ENCODE assay signal across 11 cellular contexts in genomic region chr19:32642771-32643170, GRCh38. TPM values are rescaled to one million over a fixed set of nuclear protein-coding genes. Genes with fewer than 3 reads are reported as not detected.
DNase-seq lines count a peak whose midpoint lies in the region; ATAC-seq and TF ChIP-seq lines count a peak whose summit lies in the region.
"Had no signal": no experiment of that assay in that cellular context is flagged by ENCODE, and none has a peak within 500 bp of the region (broad histone marks: within the 10 kb centered on the region; RNA-seq: fewer than 3 reads in every experiment).

No MANE protein-coding gene starts in this region.

- ATAC-seq in activated CD4-positive, CD25-positive, alpha-beta regulatory T cell treated with anti-CD3 and anti-CD28 coated beads, Interleukin-2, amount 50 U/mL, for 24 hours = peak; percentile 98 to 99
- ATAC-seq in activated T-cell treated with anti-CD3 and anti-CD28 coated beads, Interleukin-2, amount 50 U/mL, for 72 hours (replicated peaks in 1 of 2) = peak; percentile 95 to 97
- no peak for ATAC-seq in GM21825 (IDR thresholded peaks at IDR 0.05; ENCODE audit: unreplicated experiment)
- no peak for ATAC-seq in GM21367 (IDR thresholded peaks at IDR 0.05; ENCODE audit: unreplicated experiment)
- ATAC-seq: HepG2 had no signal

- TF ChIP-seq CTCF in nephron progenitor cell (IDR thresholded peaks at IDR 0.05) (no peak), type B pancreatic cell (conservative IDR thresholded peaks at IDR 0.05) (no peak)

- peaks cover 7 to 18% of the 10 kb centered on the region in 2 donors for H3K36me3 Mint-ChIP-seq in activated T-cell treated with anti-CD3 and anti-CD28 coated beads, Interleukin-2, amount 50 U/mL, for 72 hours (ENCODE audit: insufficient read depth in 2 of 2)
- peaks cover 67% of the 10 kb centered on the region for H3K36me3 Mint-ChIP-seq in nephron progenitor cell (ENCODE audit: low read depth)
- peaks cover 27% of the 10 kb centered on the region for H3K36me3 Mint-ChIP-seq in type B pancreatic cell

- no peaks in the 10 kb centered on the region for H3K9me3 Mint-ChIP-seq in activated T-cell treated with anti-CD3 and anti-CD28 coated beads, Interleukin-2, amount 50 U/mL, for 72 hours
- H3K9me3 Mint-ChIP-seq in nephron progenitor cell (no peaks in the 10 kb centered on the region), type B pancreatic cell (no peaks in the 10 kb centered on the region)

- peak overlapping the region; percentile 8 for H3K27ac Mint-ChIP-seq in activated T-cell treated with anti-CD3 and anti-CD28 coated beads, Interleukin-2, amount 50 U/mL, for 72 hours
- H3K27ac Mint-ChIP-seq in nephron progenitor cell (peak overlapping the region; percentile 21), type B pancreatic cell (no peak overlapping the region)

- no peaks in the 10 kb centered on the region for H3K27me3 Mint-ChIP-seq in activated T-cell treated with anti-CD3 and anti-CD28 coated beads, Interleukin-2, amount 50 U/mL, for 72 hours (ENCODE audit: low read depth)
- peaks cover 3% of the 10 kb centered on the region for H3K27me3 Mint-ChIP-seq in nephron progenitor cell (ENCODE audit: low read depth, poor library complexity)
- H3K27me3 Mint-ChIP-seq in type B pancreatic cell = no peaks in the 10 kb centered on the region

- peaks cover 43% of the 10 kb centered on the region for H3K4me1 Mint-ChIP-seq in activated T-cell treated with anti-CD3 and anti-CD28 coated beads, Interleukin-2, amount 50 U/mL, for 72 hours (ENCODE audit: low read depth)
- H3K4me1 Mint-ChIP-seq in nephron progenitor cell = peaks cover 9% of the 10 kb centered on the region
- H3K4me1 Mint-ChIP-seq in type B pancreatic cell (ENCODE audit: unreplicated experiment) = no peaks in the 10 kb centered on the region

- peak; percentile 76 to 85 for DNase-seq in activated T-cell treated with anti-CD3 and anti-CD28 coated beads, Interleukin-2, amount 50 U/mL, for 72 hours
- DNase-seq in nephron progenitor cell (no peak), type B pancreatic cell (ENCODE audit: extremely low spot score, unreplicated experiment) (no peak), amygdala (lab: John Stamatoyannopoulos, UW) (no peak)
- DNase-seq in stimulated activated CD8-positive, alpha-beta memory T cell treated with anti-CD3 and anti-CD28 coated beads, Interleukin-7, amount 100 ng/mL, for 1 hour (ENCODE audit: low read depth in 2 of 2) = peak; percentile 5 to 38
- DNase-seq: amniotic stem cell, NCI-H2227 treated with DMSO at 0.1 percent for 48 hours had no signal

- H3K4me3 Mint-ChIP-seq in activated T-cell treated with anti-CD3 and anti-CD28 coated beads, Interleukin-2, amount 50 U/mL, for 72 hours = peak overlapping the region; percentile 29 to 56
- no peak overlapping the region for H3K4me3 Mint-ChIP-seq in nephron progenitor cell
- H3K4me3 Mint-ChIP-seq in type B pancreatic cell = no peak overlapping the region

RNA-seq across cellular contexts. Expression of gene ANKRD27, which starts 32.2 kb away (rescaled TPM):
- total RNA-seq in activated T-cell treated with anti-CD3 and anti-CD28 coated beads, Interleukin-2, amount 50 U/mL, for 72 hours = 10 to 100 TPM; 34.5 to 43.3 TPM
- total RNA-seq in type B pancreatic cell (ENCODE audit: low replicate concordance) = 37.0 and 40.2 TPM in 2 replicates

RNA-seq across cellular contexts. Expression of gene RGS9BP, which starts 32.9 kb away (rescaled TPM):
- total RNA-seq in activated T-cell treated with anti-CD3 and anti-CD28 coated beads, Interleukin-2, amount 50 U/mL, for 72 hours = under 1 TPM; 0.14 to 0.31 TPM
- total RNA-seq in type B pancreatic cell (ENCODE audit: low replicate concordance) = 1.4 TPM in 2 replicates
- total RNA-seq: HepG2 had no signal

RNA-seq across cellular contexts. Expression of gene NUDT19, which starts 48.9 kb away (rescaled TPM):
- 10 to 100 TPM; 26.1 to 28.0 TPM for total RNA-seq in activated T-cell treated with anti-CD3 and anti-CD28 coated beads, Interleukin-2, amount 50 U/mL, for 72 hours
- total RNA-seq in type B pancreatic cell (ENCODE audit: low replicate concordance) = 10.8 and 17.1 TPM in 2 replicates

Comparison
In these comparisons a context has a peak if more than half of its experiments do, and no peak if none do; other contexts are left out.
1. ATAC-seq: peak in activated CD4-positive, CD25-positive, alpha-beta regulatory T cell treated with anti-CD3 and anti-CD28 coated beads, Interleukin-2, amount 50 U/mL, for 24 hours (2 of 2) and activated T-cell treated with anti-CD3 and anti-CD28 coated beads, Interleukin-2, amount 50 U/mL, for 72 hours (2 of 2); none in GM21825 (single experiment) and GM21367 (single experiment).
2. DNase-seq: peak in activated T-cell treated with anti-CD3 and anti-CD28 coated beads, Interleukin-2, amount 50 U/mL, for 72 hours (2 of 2) and stimulated activated CD8-positive, alpha-beta memory T cell treated with anti-CD3 and anti-CD28 coated beads, Interleukin-7, amount 100 ng/mL, for 1 hour (2 of 2); none in nephron progenitor cell (single experiment), type B pancreatic cell (single experiment) and amygdala (0 of 56).
3. H3K4me3 Mint-ChIP-seq: peak in activated T-cell treated with anti-CD3 and anti-CD28 coated beads, Interleukin-2, amount 50 U/mL, for 72 hours (2 of 2); none in nephron progenitor cell (single experiment) and type B pancreatic cell (single experiment).